In genomic region chr15:59174846-59175831, GRCh38 we compare ENCODE assay signal across 8 cellular contexts. TPM values are rescaled to one million over a fixed set of nuclear protein-coding genes. Genes with fewer than 3 reads are reported as not detected.
DNase-seq lines count a peak whose midpoint lies in the region; ATAC-seq and TF ChIP-seq lines count a peak whose summit lies in the region.

No MANE protein-coding gene starts in this region.

- no peaks in the 10 kb centered on the region for H3K4me1 ChIP-seq in NT2/D1 (ENCODE audit: insufficient read depth, insufficient read length)

- TF ChIP-seq CTCF in GM10248 (IDR thresholded peaks at IDR 0.05; ENCODE audit: control extremely low read depth, extremely low read depth, low read depth, missing control alignments) (peak; percentile 28), progenitor cell of endocrine pancreas (IDR thresholded peaks at IDR 0.05; ENCODE audit: unreplicated experiment) (peak; percentile 62)

- DNase-seq in GM10248 (ENCODE audit: extremely low spot score) (peak; percentile 47), NT2/D1 (ENCODE audit: low read depth, low spot score) (peak; percentile 43), glomerular visceral epithelial cell (ENCODE audit: extremely low spot score) (peak; percentile 78), progenitor cell of endocrine pancreas (ENCODE audit: low spot score, unreplicated experiment) (peak; percentile 17), OCI-M2 (lab: John Stamatoyannopoulos, UW; ENCODE audit: unreplicated experiment) (no peak), GF-D8 (lab: John Stamatoyannopoulos, UW) (no peak)
- peak; percentile 11 for DNase-seq in activated T-helper 9 cell treated with anti-CD3 and anti-CD28 coated beads, Interleukin-2, amount 50 U/mL, for 16 hours (ENCODE audit: low read depth)

- H3K27me3 ChIP-seq in NT2/D1 (ENCODE audit: insufficient read depth, insufficient read length): no peaks in the 10 kb centered on the region

- 0 out of 2 replicates have a peak, but pooled peaks cover 5% of the 10 kb centered on the region for H3K9me3 ChIP-seq in NT2/D1 (ENCODE audit: insufficient read depth, low read length)

- peaks cover 10% of the 10 kb centered on the region for H3K36me3 Mint-ChIP-seq in progenitor cell of endocrine pancreas (ENCODE audit: insufficient read depth)

- CTCF ChIA-PET in GM10248 (lab: Yijun Ruan, JAX): interaction anchor here (0.9 to 2.3 kb wide), 7 partner anchors 10 to 326 kb away, joined by 3 to 12 read pairs (median 4); no protein-coding TSS in a partner anchor

- H3K27ac Mint-ChIP-seq in progenitor cell of endocrine pancreas: no peak overlapping the region

- no peaks in the 10 kb centered on the region for H3K27me3 Mint-ChIP-seq in progenitor cell of endocrine pancreas

- ATAC-seq in HG03378 (IDR thresholded peaks at IDR 0.05; ENCODE audit: unreplicated experiment): peak; percentile 74

- H3K36me3 ChIP-seq in NT2/D1 (ENCODE audit: insufficient read depth, insufficient read length, low read length): peaks cover 57% of the 10 kb centered on the region

- POLR2A ChIA-PET in GM10248 (lab: Yijun Ruan, JAX): no interaction called here

- H3K9me3 Mint-ChIP-seq in progenitor cell of endocrine pancreas (ENCODE audit: low read depth): peaks cover 3% of the 10 kb centered on the region

- H3K4me1 Mint-ChIP-seq in progenitor cell of endocrine pancreas (ENCODE audit: low read depth): peaks cover 4% of the 10 kb centered on the region

- no peak overlapping the region for H3K4me3 ChIP-seq in NT2/D1 (ENCODE audit: insufficient read length, low read depth)

- no peak overlapping the region for H3K9ac ChIP-seq in NT2/D1 (ENCODE audit: insufficient read length, low read depth)

- no peak overlapping the region for H3K4me3 Mint-ChIP-seq in progenitor cell of endocrine pancreas (ENCODE audit: low read depth)

RNA-seq across cellular contexts. Expression of gene LDHAL6B, which starts 31.5 kb away (rescaled TPM):
- total RNA-seq in progenitor cell of endocrine pancreas: not detected in 2 replicates

Comparison
In these comparisons a context has a peak if more than half of its experiments do, and no peak if none do; other contexts are left out.
1. DNase-seq: peak in GM10248 (single experiment), NT2/D1 (single experiment), activated T-helper 9 cell treated with anti-CD3 and anti-CD28 coated beads, Interleukin-2, amount 50 U/mL, for 16 hours (single experiment), glomerular visceral epithelial cell (single experiment) and progenitor cell of endocrine pancreas (single experiment); none in OCI-M2 (single experiment) and GF-D8 (single experiment).